ENCODE assay signal across 13 cellular contexts in the genomic region with DNA sequence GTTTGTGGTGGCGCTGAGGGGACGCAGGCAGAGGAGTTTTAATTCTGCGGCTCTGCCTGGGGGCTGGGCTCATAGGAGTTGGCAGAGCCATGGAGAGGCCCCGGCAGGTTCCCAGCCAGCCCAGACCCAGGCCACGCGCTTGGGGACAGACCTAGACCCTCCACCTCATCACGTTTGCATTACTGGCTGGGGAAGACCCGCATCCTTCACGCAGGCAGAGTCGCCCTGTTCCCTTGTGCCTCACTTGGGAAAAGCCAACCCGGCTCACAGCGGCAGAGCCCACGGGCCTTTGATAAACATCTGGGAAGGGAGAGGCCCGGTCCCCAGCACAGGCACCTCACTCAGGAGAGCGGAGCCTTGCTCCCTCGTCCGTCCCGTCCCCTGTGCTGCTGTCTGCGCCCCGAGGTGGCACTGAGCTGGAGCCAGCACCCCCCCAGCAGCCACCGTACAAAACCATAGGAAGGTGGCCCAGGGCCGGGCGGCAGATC. TPM values are rescaled to one million over a fixed set of nuclear protein-coding genes. Genes with fewer than 3 reads are reported as not detected.
A peak's percentile ranks its signal among the peaks of the same experiment; 100 is the strongest.
DNase-seq lines count a peak whose midpoint lies in the region; ATAC-seq and TF ChIP-seq lines count a peak whose summit lies in the region.
"Had no signal": no experiment of that assay in that cellular context is flagged by ENCODE, and none has a peak within 500 bp of the region (broad histone marks: within the 10 kb centered on the region; RNA-seq: fewer than 3 reads in every experiment).

No MANE protein-coding gene starts in this region.

- H3K4me1 ChIP-seq in breast epithelium = no peaks in the 10 kb centered on the region
- H3K4me1 ChIP-seq in esophagus muscularis mucosa = peaks cover 23 to 37% (median 32%) of the 10 kb centered on the region in 4 donors
- no peaks in the 10 kb centered on the region for H3K4me1 ChIP-seq in aorta (ENCODE audit: control insufficient read depth in 1 of 2, insufficient read depth in 2 of 2, low read length in 2 of 2)

- no peaks in the 10 kb centered on the region for H3K27me3 Mint-ChIP-seq in MCF 10A (ENCODE audit: insufficient read depth, unreplicated experiment)
- H3K27me3 Mint-ChIP-seq in osteocyte (ENCODE audit: unreplicated experiment) = no peaks in the 10 kb centered on the region
- no peaks in the 10 kb centered on the region for H3K27me3 Mint-ChIP-seq in activated CD4-positive, alpha-beta T cell treated with anti-CD3 and anti-CD28 coated beads for 36 hours
- H3K27me3 Mint-ChIP-seq: activated CD8-positive, alpha-beta memory T cell treated with anti-CD3 and anti-CD28 coated beads, Interleukin-2, amount 10 ng/mL, durations not matched to agents 7 days and 5 days; activated naive CD8-positive, alpha-beta T cell treated with anti-CD3 and anti-CD28 coated beads, Interleukin-2, amount 10 ng/mL, durations not matched to agents 7 days and 5 days; dendritic cell treated with granulocyte-macrophage colony-stimulating factor and Interleukin-4, amounts not matched to agents 40 ng/mL and 50 ng/mL, for 4 days had no signal

- no TSS peak for BruUV-seq in MCF 10A (replicated peaks; lab: Mats Ljungman, UMichigan)

- H3K36me3 Mint-ChIP-seq in MCF 10A (ENCODE audit: insufficient read depth, unreplicated experiment) (peaks cover 56% of the 10 kb centered on the region), osteocyte (ENCODE audit: unreplicated experiment) (peaks cover 31% of the 10 kb centered on the region)
- peaks cover 26% of the 10 kb centered on the region for H3K36me3 Mint-ChIP-seq in activated CD4-positive, alpha-beta T cell treated with anti-CD3 and anti-CD28 coated beads for 36 hours (ENCODE audit: low read depth)

- H3K36me3 ChIP-seq in breast epithelium (peaks cover 5% of the 10 kb centered on the region), esophagus muscularis mucosa (peaks cover 35 to 82% (median 72%) of the 10 kb centered on the region in 4 donors), aorta (ENCODE audit: control insufficient read depth in 1 of 2, insufficient read depth in 2 of 2, low read length in 1 of 2) (no peaks in the 10 kb centered on the region)

- CTCF ChIA-PET in MCF 10A (lab: Yijun Ruan, JAX) = interaction anchor here (0.8 to 4.0 kb wide), 7 partner anchors 8 to 191 kb away, joined by 3 to 37 read pairs (median 3); no protein-coding TSS in a partner anchor
- CTCF ChIA-PET in activated CD4-positive, alpha-beta T cell treated with anti-CD3 and anti-CD28 coated beads for 36 hours (lab: Charles Lee) = interaction anchor here (0.9 to 2.1 kb wide), 3 partner anchors 112 to 163 kb away, joined by 3 to 8 read pairs (median 3); no protein-coding TSS in a partner anchor

- no peak overlapping the region for H3K4me3 Mint-ChIP-seq in MCF 10A (ENCODE audit: unreplicated experiment)
- H3K4me3 Mint-ChIP-seq in osteocyte (ENCODE audit: unreplicated experiment) = no peak overlapping the region
- H3K4me3 Mint-ChIP-seq in activated CD4-positive, alpha-beta T cell treated with anti-CD3 and anti-CD28 coated beads for 36 hours = no peak overlapping the region
- H3K4me3 Mint-ChIP-seq: activated CD8-positive, alpha-beta memory T cell treated with anti-CD3 and anti-CD28 coated beads, Interleukin-2, amount 10 ng/mL, durations not matched to agents 7 days and 5 days; activated naive CD8-positive, alpha-beta T cell treated with anti-CD3 and anti-CD28 coated beads, Interleukin-2, amount 10 ng/mL, durations not matched to agents 7 days and 5 days; dendritic cell treated with granulocyte-macrophage colony-stimulating factor and Interleukin-4, amounts not matched to agents 40 ng/mL and 50 ng/mL, for 4 days had no signal

- no peak for TF ChIP-seq EP300 in esophagus muscularis mucosa (IDR thresholded peaks at IDR 0.05)

- no peak for ATAC-seq in aorta (ENCODE audit: low FRiP score)
- ATAC-seq in activated CD4-positive, alpha-beta T cell treated with anti-CD3 and anti-CD28 coated beads for 36 hours = no peak
- ATAC-seq: activated CD8-positive, alpha-beta memory T cell treated with anti-CD3 and anti-CD28 coated beads, Interleukin-2, amount 10 ng/mL, durations not matched to agents 7 days and 5 days had no signal

- H3K27ac ChIP-seq in breast epithelium = peak overlapping the region; percentile 17 to 70
- H3K27ac ChIP-seq in esophagus muscularis mucosa (replicated peaks in 1 of 4) = peak overlapping the region; percentile 35 to 71 (median 66)
- H3K27ac ChIP-seq in aorta (ENCODE audit: low read depth in 1 of 2, low read length in 2 of 2) = peak overlapping the region; percentile 6 to 75

- H3K27me3 ChIP-seq in breast epithelium = no peaks in the 10 kb centered on the region
- no peaks in the 10 kb centered on the region for H3K27me3 ChIP-seq in esophagus muscularis mucosa
- H3K27me3 ChIP-seq in aorta (ENCODE audit: control insufficient read depth in 1 of 2, insufficient read depth in 2 of 2, low read length in 1 of 2) = no peaks in the 10 kb centered on the region

- H3K4me3 ChIP-seq in breast epithelium = no peak overlapping the region
- no peak overlapping the region for H3K4me3 ChIP-seq in esophagus muscularis mucosa
- no peak overlapping the region for H3K4me3 ChIP-seq in aorta (ENCODE audit: low read length in 2 of 2)
- H3K4me3 ChIP-seq: mucosa of descending colon had no signal

- no peak for TF ChIP-seq POLR2A in breast epithelium (IDR thresholded peaks at IDR 0.05)
- no peak for TF ChIP-seq POLR2A in esophagus muscularis mucosa (IDR thresholded peaks at IDR 0.05; ENCODE audit: low read depth)

- POLR2A ChIA-PET in MCF 10A (lab: Yijun Ruan, JAX) = no interaction called here
- POLR2A ChIA-PET in activated CD4-positive, alpha-beta T cell treated with anti-CD3 and anti-CD28 coated beads for 36 hours (lab: Charles Lee) = no interaction called here

- H3K9me3 ChIP-seq in breast epithelium (no peaks in the 10 kb centered on the region), esophagus muscularis mucosa (no peaks in the 10 kb centered on the region), aorta (ENCODE audit: control insufficient read depth, low read length) (no peaks in the 10 kb centered on the region)
- H3K9me3 ChIP-seq: mucosa of descending colon had no signal

- DNase-seq in breast epithelium (ENCODE audit: low spot score in 2 of 2) = no peak
- DNase-seq in MCF 10A (ENCODE audit: unreplicated experiment) = no peak
- DNase-seq in esophagus muscularis mucosa (ENCODE audit: extremely low spot score) = no peak
- DNase-seq in osteocyte (ENCODE audit: extremely low spot score, unreplicated experiment) = no peak
- DNase-seq in aorta = no peak
- no peak for DNase-seq in NCI-H69 (lab: John Stamatoyannopoulos, UW)
- no peak for DNase-seq in Kasumi-1 (lab: John Stamatoyannopoulos, UW)
- DNase-seq in activated CD4-positive, alpha-beta T cell treated with anti-CD3 and anti-CD28 coated beads for 36 hours = no peak
- DNase-seq: activated CD8-positive, alpha-beta memory T cell treated with anti-CD3 and anti-CD28 coated beads, Interleukin-2, amount 10 ng/mL, durations not matched to agents 7 days and 5 days; activated naive CD8-positive, alpha-beta T cell treated with anti-CD3 and anti-CD28 coated beads, Interleukin-2, amount 10 ng/mL, durations not matched to agents 7 days and 5 days; stimulated activated naive CD4-positive, alpha-beta T cell had no signal

- intact Hi-C loops in breast epithelium (cut with DNase I; ENCODE audit: low total_unique reads) = loop anchor here (10.0 kb wide), 1 partner anchor 155 kb away; no protein-coding TSS in a partner anchor
- intact Hi-C loops in MCF 10A (cut with micrococcal nuclease) = loop anchor here (1.0 kb wide), 1 partner anchor 164 kb away; no protein-coding TSS in a partner anchor
- intact Hi-C loops in esophagus muscularis mucosa (cut with DNase I) = loop anchor here (1.0 to 2.0 kb wide), 2 partner anchors 111 to 164 kb away; no protein-coding TSS in a partner anchor
- intact Hi-C loops in aorta (cut with DNase I) = loop anchor here (2.0 to 5.0 kb wide), 2 partner anchors 113 to 163 kb away; partner anchors contain the start of gene CYTH3 (in 1 of the 2)
- intact Hi-C loops in activated CD4-positive, alpha-beta T cell treated with anti-CD3 and anti-CD28 coated beads for 36 hours (cut with DNase I, micrococcal nuclease) = loop anchor here (1.0 to 5.0 kb wide), 2 partner anchors 163 to 164 kb away; no protein-coding TSS in a partner anchor

- no peaks in the 10 kb centered on the region for H3K4me1 Mint-ChIP-seq in MCF 10A (ENCODE audit: insufficient read depth, unreplicated experiment)
- peaks cover 9% of the 10 kb centered on the region for H3K4me1 Mint-ChIP-seq in osteocyte (ENCODE audit: unreplicated experiment)
- H3K4me1 Mint-ChIP-seq in activated CD4-positive, alpha-beta T cell treated with anti-CD3 and anti-CD28 coated beads for 36 hours = peaks cover 2% of the 10 kb centered on the region

- 83% methylated on average over 12 of the region's 23 CpGs for WGBS in esophagus muscularis mucosa
- 36 to 50% methylated on average over 22 to 23 of the region's 23 CpGs for WGBS in aorta, 2 donors

- H3K9me3 Mint-ChIP-seq in MCF 10A (ENCODE audit: unreplicated experiment) (no peaks in the 10 kb centered on the region), osteocyte (ENCODE audit: unreplicated experiment) (no peaks in the 10 kb centered on the region)
- H3K9me3 Mint-ChIP-seq in activated CD4-positive, alpha-beta T cell treated with anti-CD3 and anti-CD28 coated beads for 36 hours (ENCODE audit: low read depth) = no peaks in the 10 kb centered on the region
- H3K9me3 Mint-ChIP-seq: activated naive CD8-positive, alpha-beta T cell treated with anti-CD3 and anti-CD28 coated beads, Interleukin-2, amount 10 ng/mL, durations not matched to agents 7 days and 5 days; dendritic cell treated with granulocyte-macrophage colony-stimulating factor and Interleukin-4, amounts not matched to agents 40 ng/mL and 50 ng/mL, for 4 days had no signal

- no peak overlapping the region for H3K27ac Mint-ChIP-seq in MCF 10A (ENCODE audit: low read depth, unreplicated experiment)
- peak overlapping the region; percentile 78 for H3K27ac Mint-ChIP-seq in osteocyte (ENCODE audit: unreplicated experiment)
- H3K27ac Mint-ChIP-seq in activated CD4-positive, alpha-beta T cell treated with anti-CD3 and anti-CD28 coated beads for 36 hours = no peak overlapping the region
- H3K27ac Mint-ChIP-seq: activated CD8-positive, alpha-beta memory T cell treated with anti-CD3 and anti-CD28 coated beads, Interleukin-2, amount 10 ng/mL, durations not matched to agents 7 days and 5 days; activated naive CD8-positive, alpha-beta T cell treated with anti-CD3 and anti-CD28 coated beads, Interleukin-2, amount 10 ng/mL, durations not matched to agents 7 days and 5 days; dendritic cell treated with granulocyte-macrophage colony-stimulating factor and Interleukin-4, amounts not matched to agents 40 ng/mL and 50 ng/mL, for 4 days had no signal

- TF ChIP-seq CTCF in breast epithelium (IDR thresholded peaks at IDR 0.05) (no peak), MCF 10A (IDR thresholded peaks at IDR 0.05; ENCODE audit: unreplicated experiment) (no peak), esophagus muscularis mucosa (IDR thresholded peaks at IDR 0.05) (no peak), osteocyte (IDR thresholded peaks at IDR 0.05) (no peak)

RNA-seq across cellular contexts. Expression of gene USP42, which starts 54.8 kb away (rescaled TPM):
- total RNA-seq in breast epithelium (1 to 10 TPM; 5.6 to 8.8 (median 7.8) TPM), MCF 10A (2022) (10.0 and 11.6 TPM in 2 replicates), esophagus muscularis mucosa (10 to 100 TPM in 1 of 4 donors, 1 to 10 TPM in 3; 8.3 to 11.6 (median 9.6) TPM), osteocyte (14.2 and 14.6 TPM in 2 replicates), aorta (10 to 100 TPM; 11.3 to 12.6 TPM)
- 1 to 10 TPM; 2.4 to 4.6 TPM for polyA plus RNA-seq in aorta
- total RNA-seq in activated CD4-positive, alpha-beta T cell treated with anti-CD3 and anti-CD28 coated beads for 36 hours = 10 to 100 TPM in 1 of 2 experiments, 1 to 10 TPM in 1; 9.2 to 11.9 TPM
